4 cellular contexts compared by ENCODE assay signal in the genomic region with DNA sequence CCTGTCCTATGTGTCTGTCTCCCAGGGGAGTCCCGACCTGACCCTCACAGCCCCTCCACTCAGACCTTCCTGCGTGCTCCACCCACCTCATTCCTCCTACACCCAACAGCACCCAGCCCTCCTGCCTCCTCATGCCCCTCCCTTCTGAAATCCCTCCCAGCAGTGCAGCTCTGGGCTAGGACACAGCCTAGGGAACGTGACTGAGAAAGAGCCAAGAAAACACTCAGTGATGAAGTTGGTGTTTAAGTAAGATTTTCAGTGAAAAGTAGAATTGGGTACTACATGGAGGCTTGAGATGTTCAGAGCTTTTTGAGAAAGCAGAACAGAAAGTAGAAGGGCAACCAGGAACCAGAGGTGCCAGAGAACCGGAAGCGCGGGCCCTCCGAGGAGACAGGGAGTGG. TPM values are rescaled to one million over a fixed set of nuclear protein-coding genes. Genes with fewer than 3 reads are reported as not detected.
"Had no signal": no experiment of that assay in that cellular context is flagged by ENCODE, and none has a peak within 500 bp of the region (broad histone marks: within the 10 kb centered on the region; RNA-seq: fewer than 3 reads in every experiment).

No MANE protein-coding gene starts in this region.

RNA-seq across cellular contexts. Expression of gene APOBEC3H, which starts 24.5 kb away (rescaled TPM):
- total RNA-seq: cerebellum, dermis blood vessel endothelial cell, mesothelial cell of epicardium had no signal

RNA-seq across cellular contexts. Expression of gene APOBEC3D, which starts 51.7 kb away (rescaled TPM):
- total RNA-seq: cerebellum, suprapubic skin had no signal
